Comparison of ENCODE assay signal across 8 cellular contexts in the genomic region with DNA sequence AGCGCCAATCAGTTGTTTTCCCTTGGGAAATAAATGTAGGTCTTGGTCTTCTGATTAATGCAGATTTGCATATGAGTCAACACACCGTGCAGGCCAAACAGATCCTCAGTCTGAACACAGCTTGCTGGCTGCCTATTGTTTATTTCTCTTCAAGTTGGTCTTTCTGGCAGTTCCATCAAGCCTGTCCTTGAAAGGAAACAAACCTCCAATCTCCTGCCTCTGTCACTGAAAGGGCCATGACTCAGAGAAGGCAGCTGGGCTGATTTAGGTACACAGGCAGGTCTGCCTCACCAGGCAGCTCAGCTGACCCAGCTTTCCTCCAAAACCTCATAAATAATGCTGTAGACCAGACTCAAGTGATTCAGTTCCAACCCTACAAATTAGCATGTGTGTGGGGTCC.
DNase-seq lines count a peak whose midpoint lies in the region; ATAC-seq and TF ChIP-seq lines count a peak whose summit lies in the region.

No MANE protein-coding gene starts in this region.

- H3F3A ChIP-seq in neural progenitor cell (ENCODE audit: low read depth) = no peaks in the 10 kb centered on the region

- no peak overlapping the region for H3K27ac Mint-ChIP-seq in neural progenitor cell

- no peak overlapping the region for H2AFZ ChIP-seq in neural progenitor cell (replicated peaks)

- DNase-seq in AG20443 (ENCODE audit: low spot score) (peak; percentile 47), HCEC 1CT (peak; percentile 94), SW480 (ENCODE audit: low spot score) (peak; percentile 21), islet precursor cell (peak; percentile 96), H7 (no peak), tibial artery (no peak), neural progenitor cell (ENCODE audit: low spot score) (no peak)

- H3K36me3 ChIP-seq in H7 (replicated peaks; ENCODE audit: control insufficient read depth, insufficient read depth, low read length) (peaks cover 7% of the 10 kb centered on the region), tibial artery (peaks cover 24 to 57% (median 32%) of the 10 kb centered on the region in 3 donors), neural progenitor cell (peaks cover 4% of the 10 kb centered on the region)

- no peaks in the 10 kb centered on the region for H3K27me3 Mint-ChIP-seq in neural progenitor cell (ENCODE audit: insufficient read depth, low read depth)

- intact Hi-C loops in tibial artery (cut with DNase I; ENCODE audit: low total_unique reads) = no loop called here

- no peaks in the 10 kb centered on the region for H3K9me3 Mint-ChIP-seq in neural progenitor cell

- H3K4me2 ChIP-seq in neural progenitor cell = no peak overlapping the region

- peaks cover 54% of the 10 kb centered on the region for H3K36me3 Mint-ChIP-seq in neural progenitor cell

- peaks cover 3% of the 10 kb centered on the region for H3K4me1 Mint-ChIP-seq in neural progenitor cell

- no peak overlapping the region for H3K4me3 ChIP-seq in H7 (ENCODE audit: insufficient read depth, low read depth, low read length)
- H3K4me3 ChIP-seq in tibial artery = no peak overlapping the region
- no peak overlapping the region for H3K4me3 ChIP-seq in neural progenitor cell

- H4K20me1 ChIP-seq in neural progenitor cell (ENCODE audit: low read depth) = no peaks in the 10 kb centered on the region

- H3K4me3 Mint-ChIP-seq in neural progenitor cell = no peak overlapping the region

- no peak for ATAC-seq in GM21360 (IDR thresholded peaks at IDR 0.05; ENCODE audit: unreplicated experiment)

- no peaks in the 10 kb centered on the region for H3K27me3 ChIP-seq in H7 (ENCODE audit: control insufficient read depth, insufficient read depth, low read length)
- H3K27me3 ChIP-seq in tibial artery = no peaks in the 10 kb centered on the region
- H3K27me3 ChIP-seq in neural progenitor cell = no peaks in the 10 kb centered on the region

- H3K27ac ChIP-seq in tibial artery (no peak overlapping the region), neural progenitor cell (no peak overlapping the region)

- H3K4me1 ChIP-seq in tibial artery (no peaks in the 10 kb centered on the region), neural progenitor cell (peaks cover 9% of the 10 kb centered on the region)

- no peak overlapping the region for H3K9ac ChIP-seq in neural progenitor cell

- TF ChIP-seq CTCF in tibial artery (IDR thresholded peaks at IDR 0.05) (no peak), neural progenitor cell (IDR thresholded peaks at IDR 0.05) (no peak)

- no peaks in the 10 kb centered on the region for H3K79me2 ChIP-seq in neural progenitor cell (ENCODE audit: low read depth)

- H3K9me3 ChIP-seq in tibial artery (no peaks in the 10 kb centered on the region), neural progenitor cell (ENCODE audit: low read depth) (no peaks in the 10 kb centered on the region)

Comparison
In these comparisons a context has a peak if more than half of its experiments do, and no peak if none do; other contexts are left out.
1. DNase-seq: peak in AG20443 (single experiment), HCEC 1CT (single experiment), SW480 (single experiment) and islet precursor cell (single experiment); none in H7 (single experiment), tibial artery (0 of 2) and neural progenitor cell (single experiment).